ENCODE assay signal across 1 cellular context in the genomic region with DNA sequence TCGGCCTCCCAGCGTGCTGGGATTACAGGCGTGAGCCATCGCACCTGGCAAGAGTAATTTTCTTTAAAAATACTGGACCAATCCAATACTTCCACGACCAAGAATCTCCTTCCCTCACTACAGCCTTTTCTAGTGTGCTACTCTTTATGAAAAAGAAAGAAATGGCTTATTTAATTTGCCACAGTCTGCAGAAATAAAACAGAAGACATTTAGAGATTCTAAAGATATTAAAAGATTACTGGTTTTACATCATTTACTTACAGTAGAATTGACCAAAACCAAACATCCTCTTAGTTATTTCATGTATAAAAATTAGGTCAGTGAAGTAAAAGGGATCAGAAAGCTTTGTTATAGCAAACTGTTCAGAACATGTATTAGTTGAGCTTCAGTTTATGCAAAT.
TF ChIP-seq lines count a peak whose summit lies in the region.

No MANE protein-coding gene starts in this region.

TF ChIP-seq in GM23338, 12 proteins besides CTCF, POLR2A, EP300 and RAD21 (continued from another document):
- no peak for TF ChIP-seq ZNF462 (CRISPR knock-in tag; IDR thresholded peaks at IDR 0.05)
- TF ChIP-seq ETS1 (IDR thresholded peaks at IDR 0.05), result no peak
- no peak for TF ChIP-seq ZNF331 (CRISPR knock-in tag; IDR thresholded peaks at IDR 0.05; ENCODE audit: low read depth)
- TF ChIP-seq CREB1 (CRISPR knock-in tag; IDR thresholded peaks at IDR 0.05; ENCODE audit: low read depth), result no peak
- TF ChIP-seq ZNF114 (CRISPR knock-in tag; IDR thresholded peaks at IDR 0.05), result no peak
- TF ChIP-seq EZH2 (IDR thresholded peaks at IDR 0.05; ENCODE audit: low read depth, unreplicated experiment), result no peak
- no peak for TF ChIP-seq STAT1 (IDR thresholded peaks at IDR 0.05; ENCODE audit: unreplicated experiment)
TF ChIP-seq in GM23338: peak in this region for 0.
